In the genomic region with DNA sequence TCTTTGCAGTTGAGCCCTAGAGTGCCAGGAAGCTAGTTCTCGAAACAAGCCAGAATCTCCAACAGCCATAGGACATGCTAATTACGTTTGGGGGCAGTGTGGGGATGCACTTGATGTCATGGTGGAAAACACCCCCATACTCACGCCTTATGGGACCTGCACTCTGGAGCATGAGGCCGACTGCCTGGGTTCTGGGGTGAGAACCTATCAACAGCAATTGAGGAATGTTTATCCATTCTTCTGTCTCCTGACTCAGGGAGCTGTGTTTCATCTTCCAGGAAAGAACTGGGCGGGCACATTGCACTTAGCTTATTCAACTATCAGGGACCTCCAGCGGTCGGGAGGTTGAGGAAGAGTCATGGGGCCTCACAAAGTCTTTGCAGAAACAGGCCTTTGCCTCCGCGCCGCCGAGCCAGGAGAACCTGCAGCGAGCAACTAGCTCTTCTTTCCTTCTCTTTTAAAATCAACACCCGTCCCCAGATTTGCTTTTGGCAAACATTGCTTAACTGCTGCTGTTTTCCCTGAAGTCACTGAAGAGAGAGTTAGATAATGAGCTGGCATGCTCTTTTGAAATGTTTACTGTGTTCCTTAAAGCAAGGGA, we compare ENCODE assay signal across 30 cellular contexts.
DNase-seq lines count a peak whose midpoint lies in the region; ATAC-seq, FAIRE-seq and TF ChIP-seq lines count a peak whose summit lies in the region.
"Had no signal": no experiment of that assay in that cellular context is flagged by ENCODE, and none has a peak within 500 bp of the region (broad histone marks: within the 10 kb centered on the region; RNA-seq: fewer than 3 reads in every experiment).

No MANE protein-coding gene starts in this region.

- no peak for ATAC-seq in HG03280 (IDR thresholded peaks at IDR 0.05; ENCODE audit: unreplicated experiment)
- ATAC-seq: A549; activated naive CD8-positive, alpha-beta T cell treated with anti-CD3 and anti-CD28 coated beads, Interleukin-2, amount 50 U/mL, for 24 hours; activated T-cell treated with anti-CD3 and anti-CD28 coated beads, Interleukin-2, amount 50 U/mL, for 4 hours; left lung; naive thymus-derived CD8-positive, alpha-beta T cell; right cardiac atrium; stimulated activated memory B cell treated with anti-CD40 and anti-IgM and Interleukin-4, amounts not matched to agents 10 μg/mL and 1 μg/mL and 100 μg/mL, for 72 hours had no signal

- H4K20me1 ChIP-seq in astrocyte (ENCODE audit: insufficient read depth, low read length): no peaks in the 10 kb centered on the region

- TF ChIP-seq CTCF in astrocyte (IDR thresholded peaks at IDR 0.05; ENCODE audit: insufficient read depth, low read depth, low read length): no peak
- TF ChIP-seq CTCF in prostate gland (IDR thresholded peaks at IDR 0.05): no peak

- H3K4me3 ChIP-seq in astrocyte (ENCODE audit: insufficient read depth, low read depth, low read length): no peak overlapping the region
- no peak overlapping the region for H3K4me3 ChIP-seq in prostate gland
- H3K4me3 ChIP-seq: A549, left lung, thoracic aorta had no signal

- no peak overlapping the region for H2AFZ ChIP-seq in astrocyte (ENCODE audit: low read depth, low read length)

- no peak overlapping the region for H3K27ac Mint-ChIP-seq in astrocyte (ENCODE audit: unreplicated experiment)
- H3K27ac Mint-ChIP-seq: activated CD4-positive, alpha-beta T cell treated with anti-CD3 and anti-CD28 coated beads, Interleukin-2, amount 10 ng/mL, durations not matched to agents 7 days and 5 days; activated naive CD8-positive, alpha-beta T cell treated with anti-CD3 and anti-CD28 coated beads, Interleukin-2, amount 50 U/mL, for 24 hours; naive thymus-derived CD8-positive, alpha-beta T cell; stimulated activated memory B cell treated with anti-CD40 and anti-IgM and Interleukin-4, amounts not matched to agents 10 μg/mL and 1 μg/mL and 100 μg/mL, for 72 hours had no signal

- H3K9ac ChIP-seq in astrocyte (ENCODE audit: low read length): no peak overlapping the region

- H3K4me1 Mint-ChIP-seq in astrocyte (ENCODE audit: low read depth, unreplicated experiment): no peaks in the 10 kb centered on the region
- H3K4me1 Mint-ChIP-seq: activated CD4-positive, alpha-beta T cell treated with anti-CD3 and anti-CD28 coated beads, Interleukin-2, amount 10 ng/mL, durations not matched to agents 7 days and 5 days; activated naive CD8-positive, alpha-beta T cell treated with anti-CD3 and anti-CD28 coated beads, Interleukin-2, amount 50 U/mL, for 24 hours; stimulated activated memory B cell treated with anti-CD40 and anti-IgM and Interleukin-4, amounts not matched to agents 10 μg/mL and 1 μg/mL and 100 μg/mL, for 72 hours had no signal

- no peaks in the 10 kb centered on the region for H3K36me3 Mint-ChIP-seq in astrocyte (ENCODE audit: low read depth, unreplicated experiment)
- H3K36me3 Mint-ChIP-seq: brain; naive thymus-derived CD8-positive, alpha-beta T cell; stimulated activated memory B cell treated with anti-CD40 and anti-IgM and Interleukin-4, amounts not matched to agents 10 μg/mL and 1 μg/mL and 100 μg/mL, for 72 hours had no signal

- no peaks in the 10 kb centered on the region for H3K79me2 ChIP-seq in astrocyte (ENCODE audit: insufficient read depth, low read length)

- TF ChIP-seq POLR2A in prostate gland (IDR thresholded peaks at IDR 0.05): no peak

- H3K27me3 ChIP-seq in astrocyte (ENCODE audit: insufficient read depth, low read length) (peaks cover 6% of the 10 kb centered on the region), prostate gland (replicated peaks; ENCODE audit: insufficient read depth) (no peaks in the 10 kb centered on the region)

- H3K9me3 Mint-ChIP-seq in astrocyte (ENCODE audit: unreplicated experiment): no peaks in the 10 kb centered on the region
- H3K9me3 Mint-ChIP-seq: activated CD4-positive, alpha-beta T cell treated with anti-CD3 and anti-CD28 coated beads, Interleukin-2, amount 10 ng/mL, durations not matched to agents 7 days and 5 days; activated naive CD8-positive, alpha-beta T cell treated with anti-CD3 and anti-CD28 coated beads, Interleukin-2, amount 50 U/mL, for 24 hours; activated T-cell treated with anti-CD3 and anti-CD28 coated beads, Interleukin-2, amount 50 U/mL, for 4 hours; brain; naive thymus-derived CD8-positive, alpha-beta T cell; stimulated activated memory B cell treated with anti-CD40 and anti-IgM and Interleukin-4, amounts not matched to agents 10 μg/mL and 1 μg/mL and 100 μg/mL, for 72 hours had no signal

- no peak overlapping the region for H3K4me3 Mint-ChIP-seq in astrocyte (ENCODE audit: unreplicated experiment)
- H3K4me3 Mint-ChIP-seq: activated CD4-positive, alpha-beta T cell treated with anti-CD3 and anti-CD28 coated beads, Interleukin-2, amount 10 ng/mL, durations not matched to agents 7 days and 5 days; activated naive CD8-positive, alpha-beta T cell treated with anti-CD3 and anti-CD28 coated beads, Interleukin-2, amount 50 U/mL, for 24 hours; activated T-cell treated with anti-CD3 and anti-CD28 coated beads, Interleukin-2, amount 50 U/mL, for 4 hours; naive thymus-derived CD8-positive, alpha-beta T cell; stimulated activated memory B cell treated with anti-CD40 and anti-IgM and Interleukin-4, amounts not matched to agents 10 μg/mL and 1 μg/mL and 100 μg/mL, for 72 hours had no signal

- intact Hi-C loops in prostate gland (cut with DNase I): no loop called here

- H3K36me3 ChIP-seq in astrocyte (ENCODE audit: insufficient read depth, low read length) (no peaks in the 10 kb centered on the region), prostate gland (no peaks in the 10 kb centered on the region)
- H3K36me3 ChIP-seq: BE2C, left lung, thoracic aorta had no signal

- H3K27ac ChIP-seq in astrocyte (ENCODE audit: low read depth, low read length) (no peak overlapping the region), prostate gland (no peak overlapping the region)
- H3K27ac ChIP-seq: A549, left lung, thoracic aorta had no signal

- 37% methylated on average over 13 of the region's 13 CpGs for WGBS in prostate gland

- H3K4me1 ChIP-seq in astrocyte (ENCODE audit: insufficient read depth, low read length): no peaks in the 10 kb centered on the region
- H3K4me1 ChIP-seq in prostate gland (replicated peaks): no peaks in the 10 kb centered on the region
- H3K4me1 ChIP-seq: BE2C, left lung had no signal

- DNase-seq in Ammon's horn (ENCODE audit: low spot score) (peak; percentile 26), astrocyte (ENCODE audit: low read depth) (peak; percentile 10), iris pigment epithelial cell (ENCODE audit: low read depth) (peak; percentile 13), prostate gland (ENCODE audit: low spot score) (peak; percentile 25), NCI-H187 (lab: John Stamatoyannopoulos, UW) (no peak), T1000 (lab: John Stamatoyannopoulos, UW) (no peak), C1 segment of cervical spinal cord (lab: John Stamatoyannopoulos, UW) (no peak)
- DNase-seq: activated CD4-positive, alpha-beta T cell treated with anti-CD3 and anti-CD28 coated beads, Interleukin-2, amount 10 ng/mL, durations not matched to agents 7 days and 5 days; activated naive CD8-positive, alpha-beta T cell treated with anti-CD3 and anti-CD28 coated beads, Interleukin-2, amount 50 U/mL, for 24 hours; activated T-cell treated with anti-CD3 and anti-CD28 coated beads, Interleukin-2, amount 50 U/mL, for 4 hours; BE2C; effector memory CD4-positive, alpha-beta T cell; foreskin melanocyte; GOT3; left lung; midbrain; naive thymus-derived CD8-positive, alpha-beta T cell; NCI-H1092; NCI-H1694 treated with DMSO at 0.1 percent for 48 hours; NCI-H524 treated with DMSO at 0.1 percent for 48 hours; stimulated activated CD4-positive, alpha-beta T cell treated with anti-CD3 and anti-CD28 coated beads, Interleukin-4, amount 100 ng/mL, for 4 hours; SW 1271; T-helper 9 cell had no signal

- H3K27me3 Mint-ChIP-seq in astrocyte (ENCODE audit: low read depth, unreplicated experiment): peaks cover 60% of the 10 kb centered on the region
- H3K27me3 Mint-ChIP-seq: stimulated activated memory B cell treated with anti-CD40 and anti-IgM and Interleukin-4, amounts not matched to agents 10 μg/mL and 1 μg/mL and 100 μg/mL, for 72 hours had no signal

- no peak for FAIRE-seq in astrocyte (lab: Jason Lieb, UNC)
- FAIRE-seq: A549, RCC 7860 had no signal

- no peak overlapping the region for H3K4me2 ChIP-seq in astrocyte (ENCODE audit: low read length)
- H3K4me2 ChIP-seq: A549 had no signal

- H3K9me3 ChIP-seq in astrocyte (ENCODE audit: insufficient read depth, low read depth, low read length) (no peaks in the 10 kb centered on the region), prostate gland (no peaks in the 10 kb centered on the region)
- H3K9me3 ChIP-seq: A549, BE2C, left lung, thoracic aorta had no signal

Comparison
In these comparisons a context has a peak if more than half of its experiments do, and no peak if none do; other contexts are left out.
1. DNase-seq: peak in Ammon's horn (single experiment), astrocyte (single experiment), iris pigment epithelial cell (single experiment) and prostate gland (single experiment); none in NCI-H187 (0 of 2), T1000 (single experiment) and C1 segment of cervical spinal cord (0 of 14).